In the genomic region with DNA sequence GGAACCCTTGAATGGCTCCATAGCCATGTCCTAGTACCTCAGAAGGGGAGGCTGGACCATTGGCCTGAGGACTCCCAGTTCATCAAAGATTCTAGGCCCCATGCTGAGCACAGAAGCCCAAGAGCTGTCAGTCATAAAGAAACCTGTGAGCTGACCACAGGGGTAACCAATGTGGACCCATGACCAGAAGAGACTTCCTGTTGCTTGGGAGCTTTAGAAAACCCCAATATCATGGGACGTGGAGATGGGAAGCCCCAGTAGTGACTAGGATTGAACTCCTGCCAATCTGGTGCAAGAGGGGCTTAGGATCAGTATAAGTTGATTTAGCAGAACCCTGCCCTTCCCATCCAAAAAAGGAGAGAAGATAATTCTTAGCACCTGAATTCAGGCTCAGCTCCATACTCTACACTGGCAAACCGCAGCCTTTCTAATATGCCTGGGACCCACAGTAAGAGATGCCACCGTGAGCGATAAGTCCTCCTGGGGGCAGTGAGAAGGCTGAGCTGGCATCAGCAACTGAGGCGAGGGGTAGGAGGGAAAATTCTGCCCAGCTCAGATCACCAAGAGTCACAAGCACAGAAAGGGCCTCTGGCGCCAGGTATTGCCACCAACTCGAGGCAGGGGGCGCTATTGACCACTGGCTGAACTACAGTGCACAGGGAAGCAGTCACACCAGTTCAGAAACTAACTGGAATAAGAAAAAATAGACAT, we compare ENCODE assay signal across 8 cellular contexts.
DNase-seq lines count a peak whose midpoint lies in the region; ATAC-seq lines count a peak whose summit lies in the region.

No MANE protein-coding gene starts in this region.

- peak; percentile 78 for DNase-seq in activated CD4-positive, alpha-beta T cell treated with anti-CD3 and anti-CD28 coated beads for 48 hours
- DNase-seq in activated CD4-positive, alpha-beta T cell treated with anti-CD3 and anti-CD28 coated beads for 1 hour, result no peak
- DNase-seq in SHP77 treated with DMSO at 0.1 percent for 48 hours (lab: John Stamatoyannopoulos, UW) (peak; percentile 36), fibroblast of peridontal ligament (ENCODE audit: extremely low read depth) (peak; percentile 4), activated gamma-delta T cell treated with Interleukin-2 at 50 U/mL for 16 hours (no peak)
- DNase-seq in stimulated activated CD4-positive, alpha-beta T cell treated with anti-CD3 and anti-CD28 coated beads, Interleukin-2, amount 100 ng/mL, for 48 hours, result peak; percentile 53 to 61

- ATAC-seq in GM21423 (IDR thresholded peaks at IDR 0.05; ENCODE audit: unreplicated experiment) (peak; percentile 80), HG03521 (IDR thresholded peaks at IDR 0.05; ENCODE audit: unreplicated experiment) (peak; percentile 76)

Comparison
In these comparisons a context has a peak if more than half of its experiments do, and no peak if none do; other contexts are left out.
1. DNase-seq: peak in activated CD4-positive, alpha-beta T cell treated with anti-CD3 and anti-CD28 coated beads for 48 hours (single experiment), SHP77 treated with DMSO at 0.1 percent for 48 hours (single experiment), fibroblast of peridontal ligament (single experiment) and stimulated activated CD4-positive, alpha-beta T cell treated with anti-CD3 and anti-CD28 coated beads, Interleukin-2, amount 100 ng/mL, for 48 hours (2 of 2); none in activated CD4-positive, alpha-beta T cell treated with anti-CD3 and anti-CD28 coated beads for 1 hour (single experiment) and activated gamma-delta T cell treated with Interleukin-2 at 50 U/mL for 16 hours (single experiment).